In genomic region chr3:99012051-99012450, GRCh38 we compare ENCODE assay signal across 13 cellular contexts.
A peak's percentile ranks its signal among the peaks of the same experiment; 100 is the strongest.
DNase-seq lines count a peak whose midpoint lies in the region; ATAC-seq, FAIRE-seq and TF ChIP-seq lines count a peak whose summit lies in the region.
"Had no signal": no experiment of that assay in that cellular context is flagged by ENCODE, and none has a peak within 500 bp of the region (broad histone marks: within the 10 kb centered on the region; RNA-seq: fewer than 3 reads in every experiment).

No MANE protein-coding gene starts in this region.

- no peaks in the 10 kb centered on the region for H3K79me2 ChIP-seq in neural progenitor cell (ENCODE audit: low read depth)

- H3K4me3 Mint-ChIP-seq in neural progenitor cell = no peak overlapping the region

- no peak for TF ChIP-seq CTCF in neural progenitor cell (IDR thresholded peaks at IDR 0.05)

- no peaks in the 10 kb centered on the region for H3K36me3 ChIP-seq in neural progenitor cell
- H3K36me3 ChIP-seq: right lobe of liver had no signal

- H3K9me3 Mint-ChIP-seq in neural progenitor cell = peaks cover 2% of the 10 kb centered on the region

- H3K27ac Mint-ChIP-seq in neural progenitor cell = no peak overlapping the region

- H3K4me3 ChIP-seq in neural progenitor cell = no peak overlapping the region
- H3K4me3 ChIP-seq: K562, right lobe of liver, SK-N-MC had no signal

- no peaks in the 10 kb centered on the region for H3F3A ChIP-seq in neural progenitor cell (ENCODE audit: low read depth)

- no peak overlapping the region for H3K9ac ChIP-seq in neural progenitor cell

- no peaks in the 10 kb centered on the region for H3K36me3 Mint-ChIP-seq in neural progenitor cell

- no peaks in the 10 kb centered on the region for H4K20me1 ChIP-seq in neural progenitor cell (ENCODE audit: low read depth)

- peaks cover 8% of the 10 kb centered on the region for H3K4me1 Mint-ChIP-seq in neural progenitor cell

- peaks cover 2% of the 10 kb centered on the region for H3K27me3 Mint-ChIP-seq in neural progenitor cell (ENCODE audit: insufficient read depth, low read depth)

- no peak overlapping the region for H3K27ac ChIP-seq in neural progenitor cell
- H3K27ac ChIP-seq: right lobe of liver, SK-N-MC had no signal

- no peaks in the 10 kb centered on the region for H3K4me1 ChIP-seq in neural progenitor cell
- H3K4me1 ChIP-seq: right lobe of liver had no signal

- intact Hi-C loops in left ventricle myocardium superior (cut with micrococcal nuclease) = no loop called here

- no peaks in the 10 kb centered on the region for H3K27me3 ChIP-seq in neural progenitor cell
- H3K27me3 ChIP-seq: right lobe of liver had no signal

- no peak overlapping the region for H2AFZ ChIP-seq in neural progenitor cell (replicated peaks)

- ATAC-seq in GM18498 (IDR thresholded peaks at IDR 0.05; ENCODE audit: unreplicated experiment) (peak; percentile 89), GM21526 (IDR thresholded peaks at IDR 0.05; ENCODE audit: low FRiP score, unreplicated experiment) (peak; percentile 92), HG03378 (IDR thresholded peaks at IDR 0.05; ENCODE audit: unreplicated experiment) (peak; percentile 95), left ventricle myocardium superior (peak; percentile 58)
- ATAC-seq: K562, right lobe of liver had no signal

- H3K4me2 ChIP-seq in neural progenitor cell = no peak overlapping the region

- DNase-seq in left ventricle myocardium superior (no peak), neural progenitor cell (ENCODE audit: low spot score) (no peak), SIG-M5 (lab: John Stamatoyannopoulos, UW) (no peak), frontal cortex (ENCODE audit: low spot score in 2 of 2) (no peak), NCI-H2029 (lab: John Stamatoyannopoulos, UW) (no peak)
- DNase-seq: activated gamma-delta T cell, DND-41, right lobe of liver had no signal

- no peak for FAIRE-seq in frontal cortex (lab: Jason Lieb, UNC)
- FAIRE-seq: K562 had no signal

- no peaks in the 10 kb centered on the region for H3K9me3 ChIP-seq in neural progenitor cell (ENCODE audit: low read depth)
- H3K9me3 ChIP-seq: right lobe of liver had no signal
